Comparison of ENCODE assay signal across 8 cellular contexts in genomic region chr16:29926675-29927522, GRCh38. TPM values are rescaled to one million over a fixed set of nuclear protein-coding genes. Genes with fewer than 3 reads are reported as not detected.
DNase-seq lines count a peak whose midpoint lies in the region; ATAC-seq, FAIRE-seq and TF ChIP-seq lines count a peak whose summit lies in the region.

No MANE protein-coding gene starts in this region.

- H3K36me3 Mint-ChIP-seq in activated T-cell treated with anti-CD3 and anti-CD28 coated beads, Interleukin-2, amount 50 U/mL, for 24 hours (ENCODE audit: low read depth): peaks cover 35% of the 10 kb centered on the region
- H3K36me3 Mint-ChIP-seq in stimulated activated effector memory CD8-positive, alpha-beta T cell treated with anti-CD3 and anti-CD28 coated beads, Interleukin-12 subunit alpha, Interleukin-12 subunit beta, amount 100 ng/mL, for 72 hours: peaks cover 42% of the 10 kb centered on the region

- H3K27me3 ChIP-seq in brain microvascular endothelial cell (replicated peaks): no peaks in the 10 kb centered on the region

- no peak for DNase-seq in activated T-cell treated with anti-CD3 and anti-CD28 coated beads, Interleukin-2, amount 50 U/mL, for 24 hours
- DNase-seq in activated T-cell treated with anti-CD3 and anti-CD28 coated beads, Interleukin-2, amount 50 U/mL, for 1 hour: no peak
- DNase-seq in NCI-H146 treated with DMSO at 0.1 percent for 48 hours (lab: John Stamatoyannopoulos, UW; ENCODE audit: unreplicated experiment): peak; percentile 51
- DNase-seq in brain microvascular endothelial cell: no peak
- DNase-seq in kidney: no peak
- DNase-seq in stimulated activated effector memory CD8-positive, alpha-beta T cell treated with anti-CD3 and anti-CD28 coated beads, Interleukin-12 subunit alpha, Interleukin-12 subunit beta, amount 100 ng/mL, for 72 hours (ENCODE audit: low spot score in 2 of 2): no peak
- no peak for DNase-seq in GOT3 (lab: John Stamatoyannopoulos, UW)
- no peak for DNase-seq in NCI-H1436 (lab: John Stamatoyannopoulos, UW)

- FAIRE-seq in kidney (lab: Jason Lieb, UNC): no peak

- peak overlapping the region; percentile 89 for H3K4me3 Mint-ChIP-seq in activated T-cell treated with anti-CD3 and anti-CD28 coated beads, Interleukin-2, amount 50 U/mL, for 24 hours
- peak overlapping the region; percentile 91 for H3K4me3 Mint-ChIP-seq in stimulated activated effector memory CD8-positive, alpha-beta T cell treated with anti-CD3 and anti-CD28 coated beads, Interleukin-12 subunit alpha, Interleukin-12 subunit beta, amount 100 ng/mL, for 72 hours

- H3K9me3 Mint-ChIP-seq in activated T-cell treated with anti-CD3 and anti-CD28 coated beads, Interleukin-2, amount 50 U/mL, for 24 hours: no peaks in the 10 kb centered on the region
- no peaks in the 10 kb centered on the region for H3K9me3 Mint-ChIP-seq in stimulated activated effector memory CD8-positive, alpha-beta T cell treated with anti-CD3 and anti-CD28 coated beads, Interleukin-12 subunit alpha, Interleukin-12 subunit beta, amount 100 ng/mL, for 72 hours

- H3K36me3 ChIP-seq in brain microvascular endothelial cell (replicated peaks): peaks cover 5% of the 10 kb centered on the region
- H3K36me3 ChIP-seq in kidney (ENCODE audit: control insufficient read depth in 1 of 2, insufficient read depth in 2 of 2, low read length in 2 of 2): peaks cover 0 to 3% of the 10 kb centered on the region in 2 donors

- TF ChIP-seq CTCF in brain microvascular endothelial cell (IDR thresholded peaks at IDR 0.05; ENCODE audit: low read depth, low read length, missing control alignments): no peak
- no peak for TF ChIP-seq CTCF in kidney (IDR thresholded peaks at IDR 0.05; ENCODE audit: borderline replicate concordance, extremely low read depth, insufficient read depth)

- H3K27ac Mint-ChIP-seq in activated T-cell treated with anti-CD3 and anti-CD28 coated beads, Interleukin-2, amount 50 U/mL, for 24 hours: peak overlapping the region; percentile 97
- peak overlapping the region; percentile 93 for H3K27ac Mint-ChIP-seq in stimulated activated effector memory CD8-positive, alpha-beta T cell treated with anti-CD3 and anti-CD28 coated beads, Interleukin-12 subunit alpha, Interleukin-12 subunit beta, amount 100 ng/mL, for 72 hours

- H3K9ac ChIP-seq in kidney (ENCODE audit: low read length in 2 of 2): peak overlapping the region; percentile 63 to 86

- ATAC-seq in stimulated activated effector memory CD8-positive, alpha-beta T cell treated with anti-CD3 and anti-CD28 coated beads, Interleukin-12 subunit alpha, Interleukin-12 subunit beta, amount 100 ng/mL, for 72 hours: no peak

- intact Hi-C loops in kidney (cut with DNase I): no loop called here

- H3K4me3 ChIP-seq in brain microvascular endothelial cell (ENCODE audit: low read depth, low read length) (peak overlapping the region; percentile 92), kidney (ENCODE audit: low read length in 2 of 2) (peak overlapping the region; percentile 68 to 82)

- H3K4me1 Mint-ChIP-seq in activated T-cell treated with anti-CD3 and anti-CD28 coated beads, Interleukin-2, amount 50 U/mL, for 24 hours (ENCODE audit: low read depth): peaks cover 35% of the 10 kb centered on the region
- H3K4me1 Mint-ChIP-seq in stimulated activated effector memory CD8-positive, alpha-beta T cell treated with anti-CD3 and anti-CD28 coated beads, Interleukin-12 subunit alpha, Interleukin-12 subunit beta, amount 100 ng/mL, for 72 hours: peaks cover 38% of the 10 kb centered on the region

- in situ Hi-C loops in brain microvascular endothelial cell (cut with HindIII; ENCODE audit: low pct_ligation_motif_present, low sequenced_read_pairs): no loop called here

- no peaks in the 10 kb centered on the region for H3K9me3 ChIP-seq in kidney (ENCODE audit: control insufficient read depth in 1 of 2, low read length in 2 of 2)

- H3K4me1 ChIP-seq in kidney (ENCODE audit: control insufficient read depth in 1 of 2, insufficient read depth in 1 of 2, low read depth in 1 of 2, low read length in 2 of 2): peaks cover 4 to 14% of the 10 kb centered on the region in 2 donors

- H3K27me3 Mint-ChIP-seq in activated T-cell treated with anti-CD3 and anti-CD28 coated beads, Interleukin-2, amount 50 U/mL, for 24 hours: no peaks in the 10 kb centered on the region

- peak overlapping the region; percentile 72 for H3K27ac ChIP-seq in brain microvascular endothelial cell
- peak overlapping the region; percentile 64 to 84 for H3K27ac ChIP-seq in kidney (ENCODE audit: low read depth in 2 of 2, low read length in 2 of 2)

RNA-seq across cellular contexts. Expression of gene KCTD13, which starts 0.9 kb away (rescaled TPM):
- total RNA-seq in kidney: 25.8 TPM
- 9.9 TPM for polyA plus RNA-seq in kidney (ENCODE audit: insufficient read depth, low read depth, low replicate concordance)

RNA-seq across cellular contexts. Expression of gene ASPHD1, which starts 26.6 kb away (rescaled TPM):
- total RNA-seq in kidney: 8.9 TPM
- 6.1 TPM for polyA plus RNA-seq in kidney (ENCODE audit: insufficient read depth, low read depth, low replicate concordance)

RNA-seq across cellular contexts. Expression of gene SEZ6L2, which starts 27.5 kb away (rescaled TPM):
- total RNA-seq in kidney: 32.4 TPM
- 9.1 TPM for polyA plus RNA-seq in kidney (ENCODE audit: insufficient read depth, low read depth, low replicate concordance)

RNA-seq across cellular contexts. Expression of gene TMEM219, which starts 35.0 kb away (rescaled TPM):
- 127 TPM for total RNA-seq in kidney
- polyA plus RNA-seq in kidney (ENCODE audit: insufficient read depth, low read depth, low replicate concordance): 288 TPM

RNA-seq across cellular contexts. Expression of gene TAOK2, which starts 46.8 kb away (rescaled TPM):
- total RNA-seq in kidney: 54.3 TPM
- 19.6 TPM for polyA plus RNA-seq in kidney (ENCODE audit: insufficient read depth, low read depth, low replicate concordance)
